In the genomic region with DNA sequence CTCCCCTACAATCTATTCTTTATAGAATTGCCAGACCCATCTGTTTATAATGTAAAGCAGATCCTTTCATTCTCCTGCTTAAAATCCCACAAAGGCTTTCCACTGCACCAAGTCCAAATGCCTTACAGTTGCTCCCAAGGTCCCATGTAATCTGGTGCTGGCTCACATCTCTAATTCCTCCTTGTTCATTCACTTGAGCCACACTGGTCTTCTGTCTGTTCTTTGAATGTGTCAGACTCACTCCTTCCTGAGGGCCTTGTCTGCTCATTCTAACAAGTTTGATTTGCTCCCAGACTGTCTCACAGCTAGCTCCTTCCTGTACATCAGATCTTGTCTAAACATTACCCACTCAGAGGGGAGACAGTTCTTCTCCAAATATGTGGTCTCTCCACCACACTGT, we compare ENCODE assay signal across 19 cellular contexts.
"Had no signal": no experiment of that assay in that cellular context is flagged by ENCODE, and none has a peak within 500 bp of the region (broad histone marks: within the 10 kb centered on the region; RNA-seq: fewer than 3 reads in every experiment).

No MANE protein-coding gene starts in this region.

- H3K36me3 ChIP-seq: adrenal gland, gastroesophageal sphincter, heart right ventricle, neural progenitor cell, ovary, thoracic aorta had no signal

- H3K4me1 ChIP-seq: adrenal gland, gastroesophageal sphincter, heart right ventricle, neural progenitor cell had no signal

- H2AFZ ChIP-seq: neural progenitor cell had no signal

- H3K9ac ChIP-seq: neural progenitor cell had no signal

- H3K4me2 ChIP-seq: neural progenitor cell had no signal

- H3K9me3 ChIP-seq: adrenal gland, gastroesophageal sphincter, ovary had no signal

- H3K4me3 ChIP-seq: adrenal gland, gastroesophageal sphincter, heart right ventricle, neural progenitor cell, ovary, thoracic aorta had no signal

- H3K27ac ChIP-seq: adrenal gland, gastroesophageal sphincter, heart right ventricle, neural progenitor cell, ovary, thoracic aorta, VCaP had no signal

- H3K27me3 ChIP-seq: adrenal gland, gastroesophageal sphincter, heart right ventricle, neural progenitor cell, ovary had no signal

- DNase-seq: activated CD4-positive, alpha-beta T cell treated with anti-CD3 and anti-CD28 coated beads, Interleukin-2, amount 50 U/mL, for 48 hours; activated CD8-positive, alpha-beta memory T cell treated with anti-CD3 and anti-CD28 coated beads, Interleukin-2, amount 10 ng/mL, durations not matched to agents 7 days and 5 days; activated naive CD4-positive, alpha-beta T cell treated with anti-CD3 and anti-CD28 coated beads, Interleukin-2, amount 50 U/mL, for 16 hours; activated T-cell treated with anti-CD3 and anti-CD28 coated beads, Interleukin-2, amount 50 U/mL, for 24 hours; adrenal gland; cortex of kidney; effector CD8-positive, alpha-beta T cell; heart right ventricle; naive B cell; ovary; stimulated activated CD4-positive, alpha-beta T cell treated with anti-CD3 and anti-CD28 coated beads, Interleukin-1b, Interleukin-23, amount 100 ng/mL, for 48 hours; T-cell; T1000 had no signal

- ATAC-seq: activated CD8-positive, alpha-beta memory T cell treated with anti-CD3 and anti-CD28 coated beads, Interleukin-2, amount 10 ng/mL, durations not matched to agents 7 days and 5 days; gastroesophageal sphincter; heart right ventricle; left lobe of liver; sciatic nerve; T-cell had no signal
